Comparison of ENCODE assay signal across 8 cellular contexts in the genomic region with DNA sequence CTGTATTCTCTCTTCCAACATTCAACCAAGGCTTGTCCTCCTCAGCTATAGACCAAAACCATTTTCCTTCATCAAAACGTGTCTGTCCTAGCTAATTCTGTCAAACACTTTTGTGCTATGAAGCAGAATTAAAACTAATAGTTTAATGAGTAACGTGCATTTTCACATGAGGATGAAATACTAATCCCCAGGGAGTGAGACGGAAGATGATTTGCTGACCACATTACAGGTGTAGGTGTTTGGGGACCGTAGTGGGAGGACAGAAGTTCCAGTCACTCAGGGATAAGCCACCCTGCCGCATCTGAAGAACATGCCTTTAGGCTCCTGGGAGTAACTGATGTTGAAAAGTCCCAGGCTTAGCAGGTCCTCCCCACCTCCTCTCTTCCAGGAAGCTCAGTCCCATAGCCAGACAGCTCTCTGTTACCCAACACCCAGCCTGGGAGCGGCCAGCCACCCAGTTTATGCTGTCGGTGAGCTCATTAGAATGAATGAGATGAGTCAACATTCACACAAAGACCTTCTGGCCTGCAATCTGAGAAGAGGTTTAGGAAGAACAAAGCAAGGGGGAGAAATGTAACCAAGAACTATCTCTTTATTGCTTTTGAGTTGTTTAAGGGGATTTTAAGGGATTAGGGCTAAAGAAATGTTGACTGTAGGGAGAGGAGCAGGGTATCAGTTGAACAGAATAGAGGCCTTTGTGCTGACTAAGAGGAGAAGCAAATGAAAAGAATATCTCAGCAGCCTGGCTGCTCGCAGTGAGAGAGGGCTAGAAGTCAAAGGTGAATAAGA.
DNase-seq lines count a peak whose midpoint lies in the region; ATAC-seq and TF ChIP-seq lines count a peak whose summit lies in the region.

No MANE protein-coding gene starts in this region.

- no peaks in the 10 kb centered on the region for H3K36me3 Mint-ChIP-seq in T-helper 2 cell treated with Interferon-gamma antibody and Interleukin-4, amounts not matched to agents 5 μg/mL and 100 μg/mL, for 36 hours (ENCODE audit: low read depth)

- no peak overlapping the region for H3K4me2 ChIP-seq in Karpas-422 (ENCODE audit: low read depth, low read length, poor library complexity, severe bottlenecking)

- H3K36me3 ChIP-seq in adipocyte (ENCODE audit: control insufficient read depth, insufficient read depth, low read length, severe bottlenecking) (no peaks in the 10 kb centered on the region), vagina (no peaks in the 10 kb centered on the region), Karpas-422 (ENCODE audit: insufficient read depth, low read length) (no peaks in the 10 kb centered on the region)

- TF ChIP-seq POLR2A in vagina (IDR thresholded peaks at IDR 0.05) = no peak

- H3K4me1 Mint-ChIP-seq in T-helper 2 cell treated with Interferon-gamma antibody and Interleukin-4, amounts not matched to agents 5 μg/mL and 100 μg/mL, for 36 hours (ENCODE audit: low read depth) = no peaks in the 10 kb centered on the region

- H3K27ac Mint-ChIP-seq in T-helper 2 cell treated with Interferon-gamma antibody and Interleukin-4, amounts not matched to agents 5 μg/mL and 100 μg/mL, for 36 hours = no peak overlapping the region

- H3K4me1 ChIP-seq in adipocyte (ENCODE audit: control insufficient read depth, insufficient read depth, low read length) (peaks cover 3% of the 10 kb centered on the region), vagina (no peaks in the 10 kb centered on the region), Karpas-422 (ENCODE audit: low read length) (no peaks in the 10 kb centered on the region)

- no peak overlapping the region for H2AFZ ChIP-seq in Karpas-422 (ENCODE audit: low read length)

- H3K4me3 Mint-ChIP-seq in T-helper 2 cell treated with Interferon-gamma antibody and Interleukin-4, amounts not matched to agents 5 μg/mL and 100 μg/mL, for 36 hours = no peak overlapping the region

- H3K27ac ChIP-seq in vagina = no peak overlapping the region
- no peak overlapping the region for H3K27ac ChIP-seq in Karpas-422 (ENCODE audit: low read length)

- H3K9me3 Mint-ChIP-seq in T-helper 2 cell treated with Interferon-gamma antibody and Interleukin-4, amounts not matched to agents 5 μg/mL and 100 μg/mL, for 36 hours = no peaks in the 10 kb centered on the region

- no peaks in the 10 kb centered on the region for H4K20me1 ChIP-seq in Karpas-422 (ENCODE audit: insufficient read depth, low read depth, low read length)

- intact Hi-C loops in vagina (cut with DNase I) = no loop called here

- H3K4me3 ChIP-seq in adipocyte (ENCODE audit: low read length) (no peak overlapping the region), vagina (no peak overlapping the region), Karpas-422 (ENCODE audit: low read length) (no peak overlapping the region)

- H3K9ac ChIP-seq in adipocyte (ENCODE audit: low read length) (no peak overlapping the region), Karpas-422 (ENCODE audit: low read length) (no peak overlapping the region)

- peaks cover 8% of the 10 kb centered on the region for H3K27me3 Mint-ChIP-seq in T-helper 2 cell treated with Interferon-gamma antibody and Interleukin-4, amounts not matched to agents 5 μg/mL and 100 μg/mL, for 36 hours (ENCODE audit: low read depth)

- no peaks in the 10 kb centered on the region for H3K79me2 ChIP-seq in Karpas-422 (ENCODE audit: low read length)

- H3K9me3 ChIP-seq in adipocyte (ENCODE audit: control insufficient read depth, low read length) (no peaks in the 10 kb centered on the region), vagina (no peaks in the 10 kb centered on the region), Karpas-422 (ENCODE audit: low read length) (no peaks in the 10 kb centered on the region)

- TF ChIP-seq CTCF in vagina (IDR thresholded peaks at IDR 0.05) = no peak

- DNase-seq in DMS53 (lab: John Stamatoyannopoulos, UW) (peak; percentile 99), HT1080 (ENCODE audit: low read depth) (peak; percentile 75), adipocyte (ENCODE audit: low read depth) (peak; percentile 7), vagina (ENCODE audit: extremely low spot score in 2 of 2) (no peak), Karpas-422 (no peak)
- DNase-seq in T-helper 2 cell treated with Interferon-gamma antibody and Interleukin-4, amounts not matched to agents 5 μg/mL and 100 μg/mL, for 36 hours (ENCODE audit: low spot score) = no peak
- no peak for DNase-seq in effector CD4-positive, alpha-beta T cell

- H3K9me2 ChIP-seq in Karpas-422 (replicated peaks; ENCODE audit: insufficient read depth, low read length) = no peaks in the 10 kb centered on the region

- peaks cover 18% of the 10 kb centered on the region for H3K27me3 ChIP-seq in adipocyte (replicated peaks; ENCODE audit: control insufficient read depth, insufficient read depth, low read length)
- H3K27me3 ChIP-seq in vagina = no peaks in the 10 kb centered on the region
- H3K27me3 ChIP-seq in Karpas-422 (ENCODE audit: low read length) = no peaks in the 10 kb centered on the region

- peak; percentile 74 for ATAC-seq in GM21529 (IDR thresholded peaks at IDR 0.05; ENCODE audit: unreplicated experiment)

Comparison
In these comparisons a context has a peak if more than half of its experiments do, and no peak if none do; other contexts are left out.
1. DNase-seq: peak in DMS53 (single experiment), HT1080 (single experiment) and adipocyte (single experiment); none in vagina (0 of 2), Karpas-422 (single experiment), T-helper 2 cell treated with Interferon-gamma antibody and Interleukin-4, amounts not matched to agents 5 μg/mL and 100 μg/mL, for 36 hours (single experiment) and effector CD4-positive, alpha-beta T cell (single experiment).